Comparison of ENCODE assay signal across 16 cellular contexts in genomic region chr5:172008689-172009141, GRCh38. TPM values are rescaled to one million over a fixed set of nuclear protein-coding genes. Genes with fewer than 3 reads are reported as not detected.
DNase-seq lines count a peak whose midpoint lies in the region; ATAC-seq, FAIRE-seq and TF ChIP-seq lines count a peak whose summit lies in the region.
"Had no signal": no experiment of that assay in that cellular context is flagged by ENCODE, and none has a peak within 500 bp of the region (broad histone marks: within the 10 kb centered on the region; RNA-seq: fewer than 3 reads in every experiment).

No MANE protein-coding gene starts in this region.

- TF ChIP-seq CTCF in PC-9 (conservative IDR thresholded peaks at IDR 0.05) (no peak), mammary epithelial cell (conservative IDR thresholded peaks at IDR 0.05 in 1 of 2, IDR thresholded peaks at IDR 0.05 in 1 of 2; ENCODE audit: extremely low read depth in 1 of 2, insufficient read depth in 1 of 2, low read depth in 1 of 2, low read length in 2 of 2) (no peak), keratinocyte (optimal IDR thresholded peaks at IDR 0.05 in 1 of 3, IDR thresholded peaks at IDR 0.05 in 1 of 3, conservative IDR thresholded peaks at IDR 0.05 in 1 of 3; ENCODE audit: extremely low read depth in 1 of 3, insufficient read depth in 2 of 3, low read length in 3 of 3) (no peak), right lobe of liver (IDR thresholded peaks at IDR 0.05) (no peak)

- H3K4me1 ChIP-seq in PC-9 (replicated peaks; ENCODE audit: insufficient read depth) = peaks cover 19% of the 10 kb centered on the region
- H3K4me1 ChIP-seq in mammary epithelial cell (ENCODE audit: insufficient read depth, low read length) = peaks cover 44% of the 10 kb centered on the region
- peaks cover 46% of the 10 kb centered on the region for H3K4me1 ChIP-seq in keratinocyte (ENCODE audit: control insufficient read depth, extremely low read depth, insufficient read depth, low read length)
- peaks cover 0 to 16% (median 8%) of the 10 kb centered on the region in 4 donors for H3K4me1 ChIP-seq in right lobe of liver

- CTCF ChIA-PET in PC-9 (lab: Charles Lee) (no interaction called here), mammary epithelial cell (lab: Charles Lee; ENCODE audit: low non-redundant PET) (interaction anchor here (0.6 to 0.7 kb wide), 2 partner anchors 31 to 699 kb away, joined by 4 to 6 read pairs; no protein-coding TSS in a partner anchor)

- ATAC-seq in right lobe of liver (no peak), HG02973 (IDR thresholded peaks at IDR 0.05; ENCODE audit: unreplicated experiment) (no peak)
- ATAC-seq: stimulated activated naive CD8-positive, alpha-beta T cell treated with anti-CD3 and anti-CD28 coated beads, Interleukin-15, Interleukin-2, amounts not matched to agents 100 U/mL and 50 U/mL, for 24 hours had no signal

- FAIRE-seq in keratinocyte (lab: Jason Lieb, UNC) = no peak
- FAIRE-seq: colon had no signal

- POLR2A ChIA-PET in PC-9 (lab: Charles Lee; ENCODE audit: unreplicated experiment) = no interaction called here

- DNase-seq in ELF-1 (ENCODE audit: low read depth, low spot score) (peak; percentile 78), PC-9 (no peak), mammary epithelial cell (peak; percentile 67), keratinocyte (ENCODE audit: low read depth, low spot score) (no peak), right lobe of liver (no peak), T1000 (lab: John Stamatoyannopoulos, UW) (no peak)
- DNase-seq in stimulated activated CD4-positive, alpha-beta T cell treated with anti-CD3 and anti-CD28 coated beads, Interleukin-2, amount 100 ng/mL, for 24 hours = no peak
- DNase-seq: activated CD4-positive, alpha-beta memory T cell treated with anti-CD3 and anti-CD28 coated beads, Interleukin-2, amount 10 ng/mL, durations not matched to agents 7 days and 5 days; activated naive CD4-positive, alpha-beta T cell; esophagus squamous epithelium; NCI-H1092 treated with DMSO at 0.1 percent for 48 hours; NCI-H446 treated with DMSO at 0.1 percent for 48 hours; stimulated activated naive CD8-positive, alpha-beta T cell treated with anti-CD3 and anti-CD28 coated beads, Interleukin-15, Interleukin-2, amounts not matched to agents 100 U/mL and 50 U/mL, for 24 hours; T-helper 2 cell had no signal

- H3K9me2 ChIP-seq in PC-9 (ENCODE audit: insufficient read depth) = no peaks in the 10 kb centered on the region

- no peaks in the 10 kb centered on the region for H3K27me3 ChIP-seq in PC-9 (ENCODE audit: insufficient read depth, low read depth)
- no peaks in the 10 kb centered on the region for H3K27me3 ChIP-seq in mammary epithelial cell (ENCODE audit: insufficient read depth, low read length)
- no peaks in the 10 kb centered on the region for H3K27me3 ChIP-seq in keratinocyte (ENCODE audit: control insufficient read depth, extremely low read depth, insufficient read depth, low read length)
- no peaks in the 10 kb centered on the region for H3K27me3 ChIP-seq in right lobe of liver
- H3K27me3 ChIP-seq: esophagus squamous epithelium had no signal

- H3K79me2 ChIP-seq in PC-9 (ENCODE audit: low read depth) (peaks cover 37% of the 10 kb centered on the region), mammary epithelial cell (ENCODE audit: insufficient read depth, low read length) (peaks cover 34% of the 10 kb centered on the region), keratinocyte (ENCODE audit: control insufficient read depth, insufficient read depth, low read length) (peaks cover 29% of the 10 kb centered on the region)

- H3K27ac ChIP-seq in PC-9 (no peak overlapping the region), mammary epithelial cell (ENCODE audit: insufficient read depth, low read depth, low read length) (peak overlapping the region; percentile 53), keratinocyte (ENCODE audit: control insufficient read depth, insufficient read depth, low read length) (no peak overlapping the region), right lobe of liver (no peak overlapping the region)
- H3K27ac ChIP-seq: esophagus squamous epithelium had no signal

- intact Hi-C loops in PC-9 (cut with micrococcal nuclease; ENCODE audit: unreplicated experiment) = loop anchor here (5.0 kb wide), 1 partner anchor 274 kb away; the partner anchor contains the start of gene UBTD2
- intact Hi-C loops in mammary epithelial cell (cut with micrococcal nuclease) = loop anchor here (5.0 kb wide), 1 partner anchor 46 kb away; no protein-coding TSS in a partner anchor
- intact Hi-C loops in right lobe of liver (cut with DNase I) = no loop called here

- H3K4me2 ChIP-seq in PC-9 = 0 out of 2 replicates have a peak overlapping the region, but pooled peaks have one; percentile 89
- H3K4me2 ChIP-seq in mammary epithelial cell (ENCODE audit: insufficient read depth, low read depth, low read length) = peak overlapping the region; percentile 43
- H3K4me2 ChIP-seq in keratinocyte (ENCODE audit: control insufficient read depth, extremely low read depth, insufficient read depth, low read depth, low read length) = peak overlapping the region; percentile 95

- H4K20me1 ChIP-seq in PC-9 (ENCODE audit: insufficient read depth) (peaks cover 14% of the 10 kb centered on the region), mammary epithelial cell (ENCODE audit: insufficient read depth, low read length) (no peaks in the 10 kb centered on the region), keratinocyte (ENCODE audit: control insufficient read depth, extremely low read depth, insufficient read depth, low read length) (no peaks in the 10 kb centered on the region)

- dilution Hi-C loops in mammary epithelial cell (cut with HindIII; ENCODE audit: low sequenced_read_pairs) = no loop called here
- dilution Hi-C loops in keratinocyte (cut with MboI; ENCODE audit: extremely low pct_ligation_motif_present, low sequenced_read_pairs) = no loop called here

- no peak for TF ChIP-seq POLR2A in right lobe of liver (IDR thresholded peaks at IDR 0.05)

- BruUV-seq in PC-9 (replicated peaks; lab: Mats Ljungman, UMichigan) (no TSS peak), mammary epithelial cell (replicated peaks; lab: Mats Ljungman, UMichigan) (no TSS peak)

- in situ Hi-C loops in mammary epithelial cell (cut with MboI; ENCODE audit: low sequenced_read_pairs in 2 of 2) = no loop called here

- H3K36me3 ChIP-seq in PC-9 (ENCODE audit: low read depth) = no peaks in the 10 kb centered on the region
- H3K36me3 ChIP-seq in mammary epithelial cell (ENCODE audit: insufficient read depth, low read length) = no peaks in the 10 kb centered on the region
- H3K36me3 ChIP-seq in keratinocyte (ENCODE audit: control insufficient read depth in 2 of 2, extremely low read depth in 1 of 2, insufficient read depth in 2 of 2, low read length in 2 of 2) = no peaks in the 10 kb centered on the region
- H3K36me3 ChIP-seq in right lobe of liver = no peaks in the 10 kb centered on the region
- H3K36me3 ChIP-seq: esophagus squamous epithelium had no signal

- no peak overlapping the region for H2AFZ ChIP-seq in PC-9
- no peak overlapping the region for H2AFZ ChIP-seq in mammary epithelial cell (ENCODE audit: low read depth, low read length)
- no peak overlapping the region for H2AFZ ChIP-seq in keratinocyte (ENCODE audit: control insufficient read depth, low read length)

- H3K4me3 ChIP-seq in PC-9 (no peak overlapping the region), mammary epithelial cell (replicated peaks in 1 of 3; ENCODE audit: insufficient read depth in 1 of 3, low read depth in 2 of 3, low read length in 3 of 3) (no peak overlapping the region), keratinocyte (ENCODE audit: control insufficient read depth in 2 of 3, extremely low read depth in 1 of 3, insufficient read depth in 2 of 3, low read depth in 1 of 3, low read length in 3 of 3) (no peak overlapping the region), right lobe of liver (no peak overlapping the region)
- H3K4me3 ChIP-seq: esophagus squamous epithelium had no signal

- H3K9me1 ChIP-seq in keratinocyte (ENCODE audit: control insufficient read depth, extremely low read depth, insufficient read depth, low read length) = no peaks in the 10 kb centered on the region

- H3F3A ChIP-seq in PC-9 (ENCODE audit: insufficient read depth, low read depth) = peaks cover 13% of the 10 kb centered on the region; the same call in 1 of the 2 replicates

- no peak overlapping the region for H3K9ac ChIP-seq in mammary epithelial cell (ENCODE audit: insufficient read depth, low read length)
- no peak overlapping the region for H3K9ac ChIP-seq in keratinocyte (ENCODE audit: control insufficient read depth, extremely low read depth, insufficient read depth, low read length)

- 0% methylated on average over 6 of the region's 6 CpGs for WGBS in mammary epithelial cell (ENCODE audit: low coverage, missing lambda C conversion rate)
- WGBS in right lobe of liver (ENCODE audit: insufficient coverage, low coverage, low lambda C conversion rate, missing lambda C conversion rate) = 58% methylated on average over 6 of the region's 6 CpGs

- H3K9me3 ChIP-seq in PC-9 (ENCODE audit: insufficient read depth, low read depth) = no peaks in the 10 kb centered on the region
- H3K9me3 ChIP-seq in mammary epithelial cell (replicated peaks; ENCODE audit: insufficient read depth, low read length) = no peaks in the 10 kb centered on the region
- no peaks in the 10 kb centered on the region for H3K9me3 ChIP-seq in keratinocyte (ENCODE audit: control insufficient read depth, low read depth, low read length)
- H3K9me3 ChIP-seq in right lobe of liver = no peaks in the 10 kb centered on the region
- H3K9me3 ChIP-seq: esophagus squamous epithelium had no signal

RNA-seq across cellular contexts. Expression of gene FBXW11, which starts 2.3 kb away (rescaled TPM):
- 54.8 and 58.7 TPM in 2 replicates for total RNA-seq in PC-9 (2021)
- 10 to 100 TPM; 39.2 to 62.0 TPM for total RNA-seq in mammary epithelial cell
- 21.2 TPM for polyA plus RNA-seq in mammary epithelial cell
- polyA minus RNA-seq in mammary epithelial cell = 61.3 TPM
- 36.5 to 48.4 TPM (median 44.0 TPM) in 3 replicates for polyA plus RNA-seq in keratinocyte
- 26.6 TPM for polyA plus RNA-seq in keratinocyte (2011; ENCODE audit: low read depth)
- 34.3 and 54.3 TPM in 2 replicates for polyA plus RNA-seq in keratinocyte (2011; cell fraction: cytosol; rRNA removed)
- 40.9 and 43.3 TPM in 2 replicates for polyA plus RNA-seq in keratinocyte (2011; cell fraction: nucleus; rRNA removed)
- polyA plus RNA-seq in keratinocyte (2012; ENCODE audit: low replicate concordance) = 28.3 and 28.4 TPM in 2 replicates
- 57.7 to 102 TPM (median 100 TPM) in 3 replicates for polyA minus RNA-seq in keratinocyte
- 58.7 TPM for polyA minus RNA-seq in keratinocyte (2011; cell fraction: cytosol; rRNA and poly(A)+ RNA removed)
- 35.9 and 69.2 TPM in 2 replicates for polyA minus RNA-seq in keratinocyte (2011; cell fraction: nucleus; rRNA and poly(A)+ RNA removed)
- 10 to 100 TPM; 19.9 to 35.9 (median 28.4) TPM for total RNA-seq in right lobe of liver

Comparison
In these comparisons a context has a peak if more than half of its experiments do, and no peak if none do; other contexts are left out.
1. DNase-seq: peak in ELF-1 (single experiment) and mammary epithelial cell (single experiment); none in PC-9 (0 of 2), keratinocyte (single experiment), right lobe of liver (0 of 3), stimulated activated CD4-positive, alpha-beta T cell treated with anti-CD3 and anti-CD28 coated beads, Interleukin-2, amount 100 ng/mL, for 24 hours (0 of 2) and T1000 (single experiment).
2. H3K4me2 ChIP-seq: peak in every context shown above with its lines; median percentile 95 in keratinocyte; 89 in PC-9; 43 in mammary epithelial cell.
3. intact Hi-C loops: an anchor here in PC-9 (5.0 kb wide) and mammary epithelial cell (5.0 kb wide); none called in right lobe of liver.